ENCODE assay signal across 1 cellular context in genomic region chr9:114387678-114388431, GRCh38.
TF ChIP-seq lines count a peak whose summit lies in the region.

A gene with protein sequence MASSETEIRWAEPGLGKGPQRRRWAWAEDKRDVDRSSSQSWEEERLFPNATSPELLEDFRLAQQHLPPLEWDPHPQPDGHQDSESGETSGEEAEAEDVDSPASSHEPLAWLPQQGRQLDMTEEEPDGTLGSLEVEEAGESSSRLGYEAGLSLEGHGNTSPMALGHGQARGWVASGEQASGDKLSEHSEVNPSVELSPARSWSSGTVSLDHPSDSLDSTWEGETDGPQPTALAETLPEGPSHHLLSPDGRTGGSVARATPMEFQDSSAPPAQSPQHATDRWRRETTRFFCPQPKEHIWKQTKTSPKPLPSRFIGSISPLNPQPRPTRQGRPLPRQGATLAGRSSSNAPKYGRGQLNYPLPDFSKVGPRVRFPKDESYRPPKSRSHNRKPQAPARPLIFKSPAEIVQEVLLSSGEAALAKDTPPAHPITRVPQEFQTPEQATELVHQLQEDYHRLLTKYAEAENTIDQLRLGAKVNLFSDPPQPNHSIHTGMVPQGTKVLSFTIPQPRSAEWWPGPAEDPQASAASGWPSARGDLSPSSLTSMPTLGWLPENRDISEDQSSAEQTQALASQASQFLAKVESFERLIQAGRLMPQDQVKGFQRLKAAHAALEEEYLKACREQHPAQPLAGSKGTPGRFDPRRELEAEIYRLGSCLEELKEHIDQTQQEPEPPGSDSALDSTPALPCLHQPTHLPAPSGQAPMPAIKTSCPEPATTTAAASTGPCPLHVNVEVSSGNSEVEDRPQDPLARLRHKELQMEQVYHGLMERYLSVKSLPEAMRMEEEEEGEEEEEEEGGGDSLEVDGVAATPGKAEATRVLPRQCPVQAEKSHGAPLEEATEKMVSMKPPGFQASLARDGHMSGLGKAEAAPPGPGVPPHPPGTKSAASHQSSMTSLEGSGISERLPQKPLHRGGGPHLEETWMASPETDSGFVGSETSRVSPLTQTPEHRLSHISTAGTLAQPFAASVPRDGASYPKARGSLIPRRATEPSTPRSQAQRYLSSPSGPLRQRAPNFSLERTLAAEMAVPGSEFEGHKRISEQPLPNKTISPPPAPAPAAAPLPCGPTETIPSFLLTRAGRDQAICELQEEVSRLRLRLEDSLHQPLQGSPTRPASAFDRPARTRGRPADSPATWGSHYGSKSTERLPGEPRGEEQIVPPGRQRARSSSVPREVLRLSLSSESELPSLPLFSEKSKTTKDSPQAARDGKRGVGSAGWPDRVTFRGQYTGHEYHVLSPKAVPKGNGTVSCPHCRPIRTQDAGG (N-terminal part only) (minus strand): TSS chr9:114387982. CDS start chr9:114381333, 6,649 bp downstream.

TF ChIP-seq in GM12878, 131 proteins besides CTCF, POLR2A, EP300 and RAD21 (continued from another document and continues in another):
- TF ChIP-seq, protein P1, sequence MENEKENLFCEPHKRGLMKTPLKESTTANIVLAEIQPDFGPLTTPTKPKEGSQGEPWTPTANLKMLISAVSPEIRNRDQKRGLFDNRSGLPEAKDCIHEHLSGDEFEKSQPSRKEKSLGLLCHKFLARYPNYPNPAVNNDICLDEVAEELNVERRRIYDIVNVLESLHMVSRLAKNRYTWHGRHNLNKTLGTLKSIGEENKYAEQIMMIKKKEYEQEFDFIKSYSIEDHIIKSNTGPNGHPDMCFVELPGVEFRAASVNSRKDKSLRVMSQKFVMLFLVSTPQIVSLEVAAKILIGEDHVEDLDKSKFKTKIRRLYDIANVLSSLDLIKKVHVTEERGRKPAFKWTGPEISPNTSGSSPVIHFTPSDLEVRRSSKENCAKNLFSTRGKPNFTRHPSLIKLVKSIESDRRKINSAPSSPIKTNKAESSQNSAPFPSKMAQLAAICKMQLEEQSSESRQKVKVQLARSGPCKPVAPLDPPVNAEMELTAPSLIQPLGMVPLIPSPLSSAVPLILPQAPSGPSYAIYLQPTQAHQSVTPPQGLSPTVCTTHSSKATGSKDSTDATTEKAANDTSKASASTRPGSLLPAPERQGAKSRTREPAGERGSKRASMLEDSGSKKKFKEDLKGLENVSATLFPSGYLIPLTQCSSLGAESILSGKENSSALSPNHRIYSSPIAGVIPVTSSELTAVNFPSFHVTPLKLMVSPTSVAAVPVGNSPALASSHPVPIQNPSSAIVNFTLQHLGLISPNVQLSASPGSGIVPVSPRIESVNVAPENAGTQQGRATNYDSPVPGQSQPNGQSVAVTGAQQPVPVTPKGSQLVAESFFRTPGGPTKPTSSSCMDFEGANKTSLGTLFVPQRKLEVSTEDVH (IDR thresholded peaks at IDR 0.05; ENCODE audit: low read depth, partially characterized antibody), result no peak
- peak; percentile 77; the same call in 1 of the 2 replicates for TF ChIP-seq TAF1 (IDR thresholded peaks at IDR 0.05; ENCODE audit: borderline replicate concordance, low read depth, low read length)
- TF ChIP-seq, protein P2, sequence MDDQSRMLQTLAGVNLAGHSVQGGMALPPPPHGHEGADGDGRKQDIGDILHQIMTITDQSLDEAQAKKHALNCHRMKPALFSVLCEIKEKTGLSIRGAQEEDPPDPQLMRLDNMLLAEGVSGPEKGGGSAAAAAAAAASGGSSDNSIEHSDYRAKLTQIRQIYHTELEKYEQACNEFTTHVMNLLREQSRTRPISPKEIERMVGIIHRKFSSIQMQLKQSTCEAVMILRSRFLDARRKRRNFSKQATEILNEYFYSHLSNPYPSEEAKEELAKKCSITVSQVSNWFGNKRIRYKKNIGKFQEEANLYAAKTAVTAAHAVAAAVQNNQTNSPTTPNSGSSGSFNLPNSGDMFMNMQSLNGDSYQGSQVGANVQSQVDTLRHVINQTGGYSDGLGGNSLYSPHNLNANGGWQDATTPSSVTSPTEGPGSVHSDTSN (IDR thresholded peaks at IDR 0.05; ENCODE audit: insufficient replicate concordance, low read depth, low read length), result no peak
- TF ChIP-seq IKZF1 (conservative IDR thresholded peaks at IDR 0.05), result peak; percentile 71
- 0 out of 2 replicates have a peak, but pooled peaks have one; percentile 60 for TF ChIP-seq STAT1 (conservative IDR thresholded peaks at IDR 0.05)
- TF ChIP-seq ZBTB11 (CRISPR knock-in tag; IDR thresholded peaks at IDR 0.05), result no peak
- TF ChIP-seq BMI1 (IDR thresholded peaks at IDR 0.05; ENCODE audit: borderline replicate concordance), result no peak
- no peak for TF ChIP-seq GABPA (IDR thresholded peaks at IDR 0.05; ENCODE audit: low read depth)
- TF ChIP-seq, protein P3, sequence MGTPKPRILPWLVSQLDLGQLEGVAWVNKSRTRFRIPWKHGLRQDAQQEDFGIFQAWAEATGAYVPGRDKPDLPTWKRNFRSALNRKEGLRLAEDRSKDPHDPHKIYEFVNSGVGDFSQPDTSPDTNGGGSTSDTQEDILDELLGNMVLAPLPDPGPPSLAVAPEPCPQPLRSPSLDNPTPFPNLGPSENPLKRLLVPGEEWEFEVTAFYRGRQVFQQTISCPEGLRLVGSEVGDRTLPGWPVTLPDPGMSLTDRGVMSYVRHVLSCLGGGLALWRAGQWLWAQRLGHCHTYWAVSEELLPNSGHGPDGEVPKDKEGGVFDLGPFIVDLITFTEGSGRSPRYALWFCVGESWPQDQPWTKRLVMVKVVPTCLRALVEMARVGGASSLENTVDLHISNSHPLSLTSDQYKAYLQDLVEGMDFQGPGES (IDR thresholded peaks at IDR 0.05), result no peak
- TF ChIP-seq RCOR1 (conservative IDR thresholded peaks at IDR 0.05; ENCODE audit: low read depth, low read length), result no peak
- no peak for TF ChIP-seq SUPT20H (IDR thresholded peaks at IDR 0.05; ENCODE audit: borderline replicate concordance, control insufficient read depth, low read depth, low read length)
- TF ChIP-seq TCF3 (IDR thresholded peaks at IDR 0.05; ENCODE audit: borderline replicate concordance, insufficient read depth, low read depth, low read length), result no peak
- no peak for TF ChIP-seq HDAC6 (IDR thresholded peaks at IDR 0.05; ENCODE audit: unreplicated experiment)
- TF ChIP-seq MYB (IDR thresholded peaks at IDR 0.05; ENCODE audit: borderline replicate concordance, low read depth, low read length), result no peak
- no peak for TF ChIP-seq MYC (IDR thresholded peaks at IDR 0.05; ENCODE audit: insufficient read depth, insufficient read length, insufficient replicate concordance, low read length, severe bottlenecking)
- TF ChIP-seq CUX1 (IDR thresholded peaks at IDR 0.05; ENCODE audit: insufficient replicate concordance, low read depth, low read length), result no peak
- TF ChIP-seq ATF3 (IDR thresholded peaks at IDR 0.05; ENCODE audit: borderline replicate concordance, extremely low read depth, low read depth, low read length), result no peak
- TF ChIP-seq, protein P4, sequence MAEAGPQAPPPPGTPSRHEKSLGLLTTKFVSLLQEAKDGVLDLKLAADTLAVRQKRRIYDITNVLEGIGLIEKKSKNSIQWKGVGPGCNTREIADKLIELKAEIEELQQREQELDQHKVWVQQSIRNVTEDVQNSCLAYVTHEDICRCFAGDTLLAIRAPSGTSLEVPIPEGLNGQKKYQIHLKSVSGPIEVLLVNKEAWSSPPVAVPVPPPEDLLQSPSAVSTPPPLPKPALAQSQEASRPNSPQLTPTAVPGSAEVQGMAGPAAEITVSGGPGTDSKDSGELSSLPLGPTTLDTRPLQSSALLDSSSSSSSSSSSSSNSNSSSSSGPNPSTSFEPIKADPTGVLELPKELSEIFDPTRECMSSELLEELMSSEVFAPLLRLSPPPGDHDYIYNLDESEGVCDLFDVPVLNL (IDR thresholded peaks at IDR 0.05; ENCODE audit: low read depth, low read length), result no peak
- TF ChIP-seq SUZ12 (IDR thresholded peaks at IDR 0.05; ENCODE audit: unreplicated experiment), result no peak
- TF ChIP-seq SMARCA5 (IDR thresholded peaks at IDR 0.05), result peak; percentile 99
- TF ChIP-seq MEF2A (IDR thresholded peaks at IDR 0.05; ENCODE audit: insufficient read depth, low read depth, low read length), result 0 out of 2 replicates have a peak, but pooled peaks have one; percentile 45
- no peak for TF ChIP-seq STAT3 (IDR thresholded peaks at IDR 0.05; ENCODE audit: low read depth, low read length)
- no peak for TF ChIP-seq HDAC2 (IDR thresholded peaks at IDR 0.05)
- TF ChIP-seq CREM (IDR thresholded peaks at IDR 0.05; ENCODE audit: low read depth), result peak; percentile 35; the same call in 1 of the 2 replicates
- TF ChIP-seq ZNF217 (IDR thresholded peaks at IDR 0.05), result peak; percentile 81
- no peak for TF ChIP-seq NFIC (IDR thresholded peaks at IDR 0.05; ENCODE audit: low read depth, low read length)
- 0 out of 2 replicates have a peak, but pooled peaks have one; percentile 53 for TF ChIP-seq NR2F1 (conservative IDR thresholded peaks at IDR 0.05)
- TF ChIP-seq KDM1A (IDR thresholded peaks at IDR 0.05; ENCODE audit: borderline replicate concordance), result no peak
- TF ChIP-seq ESRRA (IDR thresholded peaks at IDR 0.05; ENCODE audit: low read length), result no peak; the same call in 1 of the 2 replicates
- TF ChIP-seq BHLHE40 (IDR thresholded peaks at IDR 0.05; ENCODE audit: borderline replicate concordance in 1 of 2, low read depth in 2 of 2, low read length in 1 of 2), result peak in 1 of 2 experiments; percentile 39; a peak in 1 of 4 replicates
- TF ChIP-seq ETV6 (conservative IDR thresholded peaks at IDR 0.05 in 1 of 2, IDR thresholded peaks at IDR 0.05 in 1 of 2; ENCODE audit: borderline replicate concordance in 1 of 2, low read depth in 1 of 2), result 0 out of 4 replicates have a peak, but pooled peaks of 1 of the 2 experiments have one; percentile 11
- TF ChIP-seq JUNB (IDR thresholded peaks at IDR 0.05), result no peak
- peak; percentile 96 for TF ChIP-seq NFXL1 (IDR thresholded peaks at IDR 0.05; ENCODE audit: borderline replicate concordance)
- TF ChIP-seq TBL1XR1 (IDR thresholded peaks at IDR 0.05; ENCODE audit: low read depth, low read length), result no peak
- no peak for TF ChIP-seq CBX5 (IDR thresholded peaks at IDR 0.05; ENCODE audit: low read depth)
- no peak for TF ChIP-seq FOXK2 (IDR thresholded peaks at IDR 0.05)
- no peak; the same call in 1 of the 2 replicates for TF ChIP-seq ZNF207 (IDR thresholded peaks at IDR 0.05; ENCODE audit: borderline replicate concordance)
